Comparison of ENCODE assay signal across 1 cellular context in genomic region chr12:71685961-71686657, GRCh38.
A peak's percentile ranks its signal among the peaks of the same experiment; 100 is the strongest.
TF ChIP-seq lines count a peak whose summit lies in the region.

TSS of gene TMEM19 (plus strand) at chr12:71686082. CDS start at chr12:71686681, 599 bp downstream.

TF ChIP-seq in GM12878, 131 proteins besides CTCF, POLR2A, EP300 and RAD21 (continued from another document):
- TF ChIP-seq YBX1 (IDR thresholded peaks at IDR 0.05) (no peak), TCF3 (IDR thresholded peaks at IDR 0.05; ENCODE audit: borderline replicate concordance, insufficient read depth, low read depth, low read length) (0 out of 2 replicates have a peak, but pooled peaks have one; percentile 4), SMARCA5 (IDR thresholded peaks at IDR 0.05) (no peak), SMC3 (IDR thresholded peaks at IDR 0.05; ENCODE audit: borderline replicate concordance, low read length) (peak; percentile 33; the same call in 1 of the 2 replicates), IKZF1 (conservative IDR thresholded peaks at IDR 0.05) (peak; percentile 89), ZNF217 (IDR thresholded peaks at IDR 0.05) (no peak), ZBED1 (IDR thresholded peaks at IDR 0.05; ENCODE audit: borderline replicate concordance) (no peak), RAD51 (IDR thresholded peaks at IDR 0.05) (peak; percentile 69; the same call in 1 of the 2 replicates), ASH2L (IDR thresholded peaks at IDR 0.05; ENCODE audit: borderline replicate concordance, low read depth) (no peak), YY1 (IDR thresholded peaks at IDR 0.05; ENCODE audit: low read depth, low read length) (peak; percentile 25; the same call in 1 of the 2 replicates), FOXM1 (IDR thresholded peaks at IDR 0.05; ENCODE audit: low read depth, low read length) (peak; percentile 23; the same call in 1 of the 2 replicates), CBX5 (IDR thresholded peaks at IDR 0.05; ENCODE audit: low read depth) (no peak), SPI1 (IDR thresholded peaks at IDR 0.05; ENCODE audit: borderline replicate concordance, insufficient read depth, low read depth, low read length) (no peak)
